14 cellular contexts compared by ENCODE assay signal in the genomic region with DNA sequence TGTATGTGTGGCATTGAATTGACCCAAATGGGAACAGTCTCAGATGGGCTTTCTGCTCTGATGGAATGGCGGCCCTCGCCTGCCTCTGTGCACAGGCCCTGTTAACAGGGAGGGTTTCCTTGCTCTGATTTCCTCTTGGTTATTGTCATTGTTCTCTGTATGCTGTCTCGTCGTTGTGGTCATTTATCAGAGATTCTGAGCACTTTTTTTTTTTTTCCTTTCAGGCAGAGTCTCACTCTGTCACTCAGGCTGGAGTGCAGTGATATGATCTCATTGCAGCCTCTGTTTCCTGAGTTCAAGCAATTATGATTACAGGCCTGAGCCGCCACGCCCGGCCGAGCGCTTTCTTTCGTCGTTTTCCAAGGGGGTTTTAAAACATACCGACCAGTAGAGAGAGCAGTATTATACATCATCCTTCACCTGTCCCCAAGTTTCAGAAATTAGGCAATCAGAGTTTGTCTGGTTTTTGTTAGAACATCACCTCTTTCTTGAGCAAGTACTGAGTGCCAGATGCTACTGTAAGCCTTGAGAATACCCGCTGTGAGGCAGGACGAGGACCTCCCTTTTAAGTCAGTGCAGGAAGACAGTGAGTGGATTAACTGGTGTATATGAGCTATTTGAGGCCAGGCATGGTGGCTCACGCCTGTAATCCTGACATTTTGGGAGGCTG. TPM values are rescaled to one million over a fixed set of nuclear protein-coding genes. Genes with fewer than 3 reads are reported as not detected.
A peak's percentile ranks its signal among the peaks of the same experiment; 100 is the strongest.
DNase-seq lines count a peak whose midpoint lies in the region; ATAC-seq, FAIRE-seq and TF ChIP-seq lines count a peak whose summit lies in the region.
"Had no signal": no experiment of that assay in that cellular context is flagged by ENCODE, and none has a peak within 500 bp of the region (broad histone marks: within the 10 kb centered on the region; RNA-seq: fewer than 3 reads in every experiment).

No MANE protein-coding gene starts in this region.

- H3K36me3 ChIP-seq in BE2C (no peaks in the 10 kb centered on the region), HEK293 (ENCODE audit: control insufficient read depth in 2 of 2, insufficient read depth in 1 of 2, low read length in 2 of 2) (no peaks in the 10 kb centered on the region), astrocyte (ENCODE audit: insufficient read depth, low read length) (no peaks in the 10 kb centered on the region)

- POLR2A ChIA-PET in HEK293 (lab: Yijun Ruan, JAX) = interaction anchor here (1.1 to 1.6 kb wide), 2 partner anchors 9 to 56 kb away, joined by 3 to 4 read pairs; partner anchors contain the start of gene EIF3B

- H3K4me1 Mint-ChIP-seq in astrocyte (ENCODE audit: low read depth, unreplicated experiment) (peaks cover 20% of the 10 kb centered on the region), mesothelial cell of epicardium (peaks cover 56% of the 10 kb centered on the region)

- peaks cover 60% of the 10 kb centered on the region for H4K20me1 ChIP-seq in astrocyte (ENCODE audit: insufficient read depth, low read length)

- H3K27ac ChIP-seq in HEK293 (ENCODE audit: extremely low read depth, low read depth, low read length) (peak overlapping the region; percentile 33; the same call in 1 of the 2 replicates), astrocyte (ENCODE audit: low read depth, low read length) (no peak overlapping the region)
- H3K27ac ChIP-seq: HL-60, parathyroid adenoma, SK-N-MC had no signal

- H3K4me3 Mint-ChIP-seq in astrocyte (ENCODE audit: unreplicated experiment) (no peak overlapping the region), mesothelial cell of epicardium (no peak overlapping the region)

- H3K79me2 ChIP-seq in astrocyte (ENCODE audit: insufficient read depth, low read length) = peaks cover 18% of the 10 kb centered on the region

- H3K4me3 ChIP-seq in BE2C (ENCODE audit: low read depth, low read length) (0 out of 2 replicates have a peak overlapping the region, but pooled peaks have one; percentile 3), HEK293 (ENCODE audit: low read depth, low read length) (no peak overlapping the region), astrocyte (ENCODE audit: insufficient read depth, low read depth, low read length) (no peak overlapping the region)
- H3K4me3 ChIP-seq: SK-N-MC had no signal

- no peaks in the 10 kb centered on the region for H3K9me3 Mint-ChIP-seq in astrocyte (ENCODE audit: unreplicated experiment)
- no peaks in the 10 kb centered on the region for H3K9me3 Mint-ChIP-seq in mesothelial cell of epicardium

- no peak overlapping the region for H3K4me2 ChIP-seq in astrocyte (ENCODE audit: low read length)

- H3K27ac Mint-ChIP-seq in astrocyte (ENCODE audit: unreplicated experiment) = peak overlapping the region; percentile 48
- peak overlapping the region; percentile 74 for H3K27ac Mint-ChIP-seq in mesothelial cell of epicardium

- H3K27me3 ChIP-seq in BE2C (no peaks in the 10 kb centered on the region), astrocyte (ENCODE audit: insufficient read depth, low read length) (no peaks in the 10 kb centered on the region)

- FAIRE-seq in astrocyte (lab: Jason Lieb, UNC) = no peak
- FAIRE-seq: endometrium had no signal

- H3K27me3 Mint-ChIP-seq in astrocyte (ENCODE audit: low read depth, unreplicated experiment) (no peaks in the 10 kb centered on the region), mesothelial cell of epicardium (ENCODE audit: low read depth) (no peaks in the 10 kb centered on the region)

- TF ChIP-seq CTCF in BE2C (IDR thresholded peaks at IDR 0.05; ENCODE audit: low read depth, low read length) = no peak
- no peak for TF ChIP-seq CTCF in HEK293 (tag by site-specific recombination; IDR thresholded peaks at IDR 0.05)
- TF ChIP-seq CTCF in astrocyte (IDR thresholded peaks at IDR 0.05; ENCODE audit: insufficient read depth, low read depth, low read length) = no peak
- no peak for TF ChIP-seq CTCF in mesothelial cell of epicardium (IDR thresholded peaks at IDR 0.05; ENCODE audit: unreplicated experiment)

- DNase-seq in BE2C (peak; percentile 60), astrocyte (ENCODE audit: low read depth) (no peak), mesothelial cell of epicardium (ENCODE audit: low spot score in 2 of 2, unreplicated experiment in 2 of 2) (no peak), NCI-H345 treated with DMSO at 0.1 percent for 48 hours (lab: John Stamatoyannopoulos, UW; ENCODE audit: unreplicated experiment) (no peak), DMS53 treated with DMSO at 0.1 percent for 48 hours (lab: John Stamatoyannopoulos, UW; ENCODE audit: unreplicated experiment) (no peak)
- no peak for DNase-seq in stimulated activated CD4-positive, alpha-beta T cell treated with anti-CD3 and anti-CD28 coated beads, Interleukin-1b, Interleukin-23, amount 100 ng/mL, for 48 hours
- DNase-seq: Calu3, NCI-H187 treated with DMSO at 0.1 percent for 48 hours had no signal

- H3K9ac ChIP-seq in astrocyte (ENCODE audit: low read length) = no peak overlapping the region
- H3K9ac ChIP-seq: parathyroid adenoma had no signal

- H2AFZ ChIP-seq in astrocyte (ENCODE audit: low read depth, low read length) = no peak overlapping the region
- H2AFZ ChIP-seq: parathyroid adenoma had no signal

- ATAC-seq in GM19452 (IDR thresholded peaks at IDR 0.05; ENCODE audit: unreplicated experiment) = no peak

- CTCF ChIA-PET in HEK293 (lab: Yijun Ruan, JAX) = no interaction called here

- H3K36me3 Mint-ChIP-seq in astrocyte (ENCODE audit: low read depth, unreplicated experiment) = no peaks in the 10 kb centered on the region
- H3K36me3 Mint-ChIP-seq in mesothelial cell of epicardium = no peaks in the 10 kb centered on the region

- H3K9me3 ChIP-seq in BE2C (no peaks in the 10 kb centered on the region), HEK293 (ENCODE audit: control insufficient read depth, insufficient read depth, low read depth, low read length) (no peaks in the 10 kb centered on the region), astrocyte (ENCODE audit: insufficient read depth, low read depth, low read length) (no peaks in the 10 kb centered on the region)

- H3K4me1 ChIP-seq in BE2C (no peaks in the 10 kb centered on the region; the same call in 1 of the 2 replicates), HEK293 (ENCODE audit: control insufficient read depth, insufficient read depth, low read length) (peaks cover 33% of the 10 kb centered on the region), astrocyte (ENCODE audit: insufficient read depth, low read length) (peaks cover 9% of the 10 kb centered on the region)
- H3K4me1 ChIP-seq: parathyroid adenoma had no signal

TF ChIP-seq in HEK293, 187 proteins besides CTCF, POLR2A, EP300 and RAD21 (continues in another document):
- TF ChIP-seq ZBTB17 (tag by site-specific recombination; IDR thresholded peaks at IDR 0.05) (peak; percentile 72), ZNF366 (tag by site-specific recombination; conservative IDR thresholded peaks at IDR 0.05) (no peak), ZNF747 (tag by site-specific recombination; IDR thresholded peaks at IDR 0.05) (no peak), ZNF266 (tag by site-specific recombination; IDR thresholded peaks at IDR 0.05; ENCODE audit: low read depth) (no peak), ZNF677 (tag by site-specific recombination; IDR thresholded peaks at IDR 0.05) (no peak), ZBTB7A (tag by site-specific recombination; IDR thresholded peaks at IDR 0.05; ENCODE audit: low read depth) (no peak), ZNF335 (tag by site-specific recombination; conservative IDR thresholded peaks at IDR 0.05) (peak; percentile 75), MYNN (tag by site-specific recombination; IDR thresholded peaks at IDR 0.05; ENCODE audit: borderline replicate concordance) (no peak), TRIM28 (IDR thresholded peaks at IDR 0.05; ENCODE audit: borderline replicate concordance, low read length) (peak; percentile 16; the same call in 1 of the 2 replicates), ZNF549 (tag by site-specific recombination; IDR thresholded peaks at IDR 0.05) (no peak), ZNF140 (tag by site-specific recombination; IDR thresholded peaks at IDR 0.05) (no peak), ZNF707 (tag by site-specific recombination; IDR thresholded peaks at IDR 0.05) (no peak)
- TF ChIP-seq, protein P1, sequence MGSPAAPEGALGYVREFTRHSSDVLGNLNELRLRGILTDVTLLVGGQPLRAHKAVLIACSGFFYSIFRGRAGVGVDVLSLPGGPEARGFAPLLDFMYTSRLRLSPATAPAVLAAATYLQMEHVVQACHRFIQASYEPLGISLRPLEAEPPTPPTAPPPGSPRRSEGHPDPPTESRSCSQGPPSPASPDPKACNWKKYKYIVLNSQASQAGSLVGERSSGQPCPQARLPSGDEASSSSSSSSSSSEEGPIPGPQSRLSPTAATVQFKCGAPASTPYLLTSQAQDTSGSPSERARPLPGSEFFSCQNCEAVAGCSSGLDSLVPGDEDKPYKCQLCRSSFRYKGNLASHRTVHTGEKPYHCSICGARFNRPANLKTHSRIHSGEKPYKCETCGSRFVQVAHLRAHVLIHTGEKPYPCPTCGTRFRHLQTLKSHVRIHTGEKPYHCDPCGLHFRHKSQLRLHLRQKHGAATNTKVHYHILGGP (tag by site-specific recombination; IDR thresholded peaks at IDR 0.05) = no peak
- TF ChIP-seq, protein P2, sequence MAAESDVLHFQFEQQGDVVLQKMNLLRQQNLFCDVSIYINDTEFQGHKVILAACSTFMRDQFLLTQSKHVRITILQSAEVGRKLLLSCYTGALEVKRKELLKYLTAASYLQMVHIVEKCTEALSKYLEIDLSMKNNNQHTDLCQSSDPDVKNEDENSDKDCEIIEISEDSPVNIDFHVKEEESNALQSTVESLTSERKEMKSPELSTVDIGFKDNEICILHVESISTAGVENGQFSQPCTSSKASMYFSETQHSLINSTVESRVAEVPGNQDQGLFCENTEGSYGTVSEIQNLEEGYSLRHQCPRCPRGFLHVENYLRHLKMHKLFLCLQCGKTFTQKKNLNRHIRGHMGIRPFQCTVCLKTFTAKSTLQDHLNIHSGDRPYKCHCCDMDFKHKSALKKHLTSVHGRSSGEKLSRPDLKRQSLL (tag by site-specific recombination; IDR thresholded peaks at IDR 0.05) = no peak

RNA-seq across cellular contexts. Expression of gene CHST12, which starts 6.5 kb away (rescaled TPM):
- polyA plus RNA-seq in BE2C (2012; ENCODE audit: insufficient read depth, insufficient read length, low read depth) = 32.0 TPM
- total RNA-seq in astrocyte (18.5 and 22.0 TPM in 2 replicates), mesothelial cell of epicardium (20.0 to 22.4 TPM (median 20.4 TPM) in 3 replicates)

RNA-seq across cellular contexts. Expression of gene EIF3B, which starts 55.3 kb away (rescaled TPM):
- polyA plus RNA-seq in BE2C (2012; ENCODE audit: insufficient read depth, insufficient read length, low read depth) = 422 TPM
- total RNA-seq in astrocyte = 198 and 213 TPM in 2 replicates
- 198 to 200 TPM (median 199 TPM) in 3 replicates for total RNA-seq in mesothelial cell of epicardium
